18 cellular contexts compared by ENCODE assay signal in the genomic region with DNA sequence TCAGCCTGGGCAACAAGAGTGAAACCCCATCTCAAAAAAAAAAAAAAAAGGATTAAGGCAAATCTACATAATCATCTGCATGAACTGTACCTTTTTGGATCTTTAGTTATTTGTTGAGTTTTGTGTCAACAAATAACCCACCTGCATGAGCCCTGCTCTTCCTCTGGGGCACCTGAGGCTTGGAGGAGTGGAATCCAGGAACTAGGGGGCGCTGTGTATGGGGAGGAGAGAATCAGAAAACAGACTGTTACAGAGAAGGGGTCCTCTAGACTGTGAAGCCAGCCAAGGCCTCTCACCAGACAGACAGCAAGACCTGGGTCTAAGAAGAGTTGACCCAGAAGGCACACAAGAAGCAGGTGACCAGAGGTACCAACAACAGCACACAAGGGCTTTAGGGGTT.
DNase-seq lines count a peak whose midpoint lies in the region; ATAC-seq, FAIRE-seq and TF ChIP-seq lines count a peak whose summit lies in the region.
"Had no signal": no experiment of that assay in that cellular context is flagged by ENCODE, and none has a peak within 500 bp of the region (broad histone marks: within the 10 kb centered on the region; RNA-seq: fewer than 3 reads in every experiment).

No MANE protein-coding gene starts in this region.

- no peak overlapping the region for H3K4me2 ChIP-seq in H1 (ENCODE audit: insufficient read depth in 1 of 2, low read depth in 2 of 2, low read length in 2 of 2)

- no peak overlapping the region for H3K9ac ChIP-seq in H1 (replicated peaks in 1 of 4; ENCODE audit: extremely low read depth in 1 of 4, low read depth in 3 of 4, low read length in 3 of 4)

- no peaks in the 10 kb centered on the region for H3K79me2 ChIP-seq in H1 (ENCODE audit: control insufficient read depth in 1 of 2, insufficient read depth in 2 of 2, low read length in 2 of 2)

- H2AK5ac ChIP-seq in H1 (ENCODE audit: low read depth, low read length) = no peak overlapping the region

- H2BK12ac ChIP-seq in H1 (ENCODE audit: low read depth, low read length) = no peak overlapping the region

- no peak overlapping the region for H4K5ac ChIP-seq in H1 (ENCODE audit: insufficient read length, low read depth, low read length)

- DNase-seq in activated naive CD4-positive, alpha-beta T cell treated with anti-CD3 and anti-CD28 coated beads for 36 hours = peak; percentile 6
- DNase-seq in activated naive CD4-positive, alpha-beta T cell treated with anti-CD3 and anti-CD28 coated beads, Interleukin-2, amount 50 U/mL, for 72 hours (ENCODE audit: low spot score in 2 of 2) = no peak
- DNase-seq in NCI-H69 (lab: John Stamatoyannopoulos, UW) (peak; percentile 11), H1 (ENCODE audit: low read depth in 1 of 2, low spot score in 2 of 2) (peak; percentile 33 to 77), progenitor cell of endocrine pancreas (ENCODE audit: low spot score, unreplicated experiment) (no peak), testis (no peak), A172 (ENCODE audit: low spot score) (no peak), NCI-H1694 (lab: John Stamatoyannopoulos, UW) (no peak)
- DNase-seq: activated CD4-positive, alpha-beta T cell treated with anti-CD3 and anti-CD28 coated beads, Interleukin-2, amount 10 ng/mL, durations not matched to agents 7 days and 5 days; activated naive CD4-positive, alpha-beta T cell treated with Interleukin-2 at 50 U/mL for 16 hours; GF-D8; left cardiac atrium; MV-4-11; occipital lobe; SHP77 treated with DMSO at 0.1 percent for 48 hours; T-helper 9 cell had no signal

- no peak overlapping the region for H2BK120ac ChIP-seq in H1 (replicated peaks; ENCODE audit: low read depth, low read length)

- no peak overlapping the region for H2BK20ac ChIP-seq in H1 (ENCODE audit: low read length)

- CTCF ChIA-PET in activated naive CD4-positive, alpha-beta T cell treated with anti-CD3 and anti-CD28 coated beads for 36 hours (lab: Charles Lee) = interaction anchor here (0.6 to 0.7 kb wide), 2 partner anchors 20 to 1109 kb away, joined by 3 to 4 read pairs; no protein-coding TSS in a partner anchor
- CTCF ChIA-PET in H1 (lab: Charles Lee; ENCODE audit: partially characterized antibody) = interaction anchor here (0.5 to 5.9 kb wide), 26 partner anchors 9 to 861 kb away, joined by 3 to 39 read pairs (median 4); no protein-coding TSS in a partner anchor

- H3K4ac ChIP-seq in H1 (replicated peaks; ENCODE audit: insufficient read length, low read depth, low read length) = no peak overlapping the region

- no peak overlapping the region; the same call in 1 of the 2 replicates for H2BK15ac ChIP-seq in H1 (ENCODE audit: low read length)

- peak; percentile 70 for FAIRE-seq in H1 (lab: Jason Lieb, UNC)
- FAIRE-seq: astrocyte had no signal

- H3K27me3 Mint-ChIP-seq in activated naive CD4-positive, alpha-beta T cell treated with anti-CD3 and anti-CD28 coated beads for 36 hours (ENCODE audit: low read depth) = peaks cover 9% of the 10 kb centered on the region
- H3K27me3 Mint-ChIP-seq in progenitor cell of endocrine pancreas = peaks cover 12% of the 10 kb centered on the region
- H3K27me3 Mint-ChIP-seq: activated CD4-positive, alpha-beta T cell treated with anti-CD3 and anti-CD28 coated beads, Interleukin-2, amount 10 ng/mL, durations not matched to agents 7 days and 5 days; dendritic cell treated with granulocyte-macrophage colony-stimulating factor and Interleukin-4, amounts not matched to agents 40 ng/mL and 50 ng/mL, for 4 days had no signal

- POLR2A ChIA-PET in H1 (lab: Charles Lee; ENCODE audit: partially characterized antibody) = interaction anchor here (0.7 kb wide), 1 partner anchor 38 kb away, joined by 4 read pairs; no protein-coding TSS in a partner anchor

- no peaks in the 10 kb centered on the region for H3K4me1 Mint-ChIP-seq in activated naive CD4-positive, alpha-beta T cell treated with anti-CD3 and anti-CD28 coated beads for 36 hours (ENCODE audit: low read depth)
- peaks cover 11% of the 10 kb centered on the region for H3K4me1 Mint-ChIP-seq in progenitor cell of endocrine pancreas (ENCODE audit: low read depth)
- H3K4me1 Mint-ChIP-seq: activated CD4-positive, alpha-beta T cell treated with anti-CD3 and anti-CD28 coated beads, Interleukin-2, amount 10 ng/mL, durations not matched to agents 7 days and 5 days had no signal

- peak overlapping the region; percentile 90 for H2AFZ ChIP-seq in H1 (ENCODE audit: low read length)

- no peak overlapping the region for H3K18ac ChIP-seq in H1 (ENCODE audit: extremely low read depth, low read length)

- H3K23me2 ChIP-seq in H1 (ENCODE audit: low read depth, low read length) = no peaks in the 10 kb centered on the region

- no peak overlapping the region for H4K91ac ChIP-seq in H1 (replicated peaks; ENCODE audit: insufficient read length, low read length)

- no peaks in the 10 kb centered on the region for H3K79me1 ChIP-seq in H1 (ENCODE audit: low read depth, low read length)

- TF ChIP-seq CTCF in H1 (IDR thresholded peaks at IDR 0.05; ENCODE audit: control extremely low read depth in 1 of 3, insufficient read depth in 1 of 3, low read depth in 1 of 3, low read length in 3 of 3) (peak; percentile 71 to 98 (median 85)), progenitor cell of endocrine pancreas (IDR thresholded peaks at IDR 0.05; ENCODE audit: unreplicated experiment) (peak; percentile 19), testis (IDR thresholded peaks at IDR 0.05) (no peak)

- H3K27me3 ChIP-seq in H1 (replicated peaks in 1 of 4; ENCODE audit: control insufficient read depth in 3 of 4, extremely low read depth in 1 of 4, insufficient read depth in 3 of 4, low read length in 3 of 4) = no peaks in the 10 kb centered on the region
- H3K27me3 ChIP-seq in testis = no peaks in the 10 kb centered on the region

- no peak overlapping the region for H3K56ac ChIP-seq in H1 (replicated peaks; ENCODE audit: insufficient read length, low read depth, low read length)

- H3K4me1 ChIP-seq in H1 (replicated peaks in 1 of 4; ENCODE audit: control insufficient read depth in 3 of 4, insufficient read depth in 4 of 4, low read length in 3 of 4) = no peaks in the 10 kb centered on the region; a peak in 1 of 7 replicates
- no peaks in the 10 kb centered on the region for H3K4me1 ChIP-seq in testis

- H4K20me1 ChIP-seq in H1 (replicated peaks in 1 of 2; ENCODE audit: control insufficient read depth in 1 of 2, insufficient read depth in 2 of 2, low read length in 2 of 2) = no peaks in the 10 kb centered on the region

- peak; percentile 57 to 72 for TF ChIP-seq RAD21 in H1 (IDR thresholded peaks at IDR 0.05 in 1 of 2, conservative IDR thresholded peaks at IDR 0.05 in 1 of 2; ENCODE audit: low read depth in 2 of 2, low read length in 2 of 2)

- H3K9me3 ChIP-seq in H1 (ENCODE audit: insufficient read depth in 2 of 2, low read depth in 1 of 2, low read length in 1 of 2) (no peaks in the 10 kb centered on the region), testis (no peaks in the 10 kb centered on the region)

- H3K9me3 Mint-ChIP-seq in activated naive CD4-positive, alpha-beta T cell treated with anti-CD3 and anti-CD28 coated beads for 36 hours = no peaks in the 10 kb centered on the region
- peaks cover 0 to 9% of the 10 kb centered on the region in 2 donors for H3K9me3 Mint-ChIP-seq in activated naive CD4-positive, alpha-beta T cell treated with anti-CD3 and anti-CD28 coated beads, Interleukin-2, amount 50 U/mL, for 72 hours
- H3K9me3 Mint-ChIP-seq in progenitor cell of endocrine pancreas (ENCODE audit: low read depth) = no peaks in the 10 kb centered on the region
- H3K9me3 Mint-ChIP-seq: activated CD4-positive, alpha-beta T cell treated with anti-CD3 and anti-CD28 coated beads, Interleukin-2, amount 10 ng/mL, durations not matched to agents 7 days and 5 days; dendritic cell treated with granulocyte-macrophage colony-stimulating factor and Interleukin-4, amounts not matched to agents 40 ng/mL and 50 ng/mL, for 4 days had no signal

- no peak overlapping the region for H2BK5ac ChIP-seq in H1 (ENCODE audit: low read depth, low read length)

- H3K36me3 ChIP-seq in H1 (ENCODE audit: control insufficient read depth in 2 of 4, insufficient read depth in 4 of 4, low read length in 3 of 4) (no peaks in the 10 kb centered on the region), testis (ENCODE audit: low read depth, missing control alignments) (no peaks in the 10 kb centered on the region)

- H4K8ac ChIP-seq in H1 (ENCODE audit: extremely low read depth, insufficient read depth, low read length) = no peak overlapping the region

- TF ChIP-seq POLR2A in H1 (IDR thresholded peaks at IDR 0.05; ENCODE audit: control extremely low read depth in 1 of 2, low read depth in 2 of 2, low read length in 2 of 2) = no peak
- no peak for TF ChIP-seq POLR2A in testis (IDR thresholded peaks at IDR 0.05)

- 20% methylated on average over 1 of the region's 1 CpG; no CpG with 5 or more reads in 1 of the 2 experiments for WGBS in H1 (ENCODE audit: extremely low coverage in 1 of 2, insufficient coverage in 1 of 2, insufficient read length in 1 of 2, insufficient replicate concordance in 2 of 2, low coverage in 1 of 2, low lambda C conversion rate in 2 of 2, missing lambda C conversion rate in 1 of 2), 2 experiments
- WGBS in testis, 2 donors = 62 to 74% methylated on average over 1 of the region's 1 CpG

- no peaks in the 10 kb centered on the region for H3K36me3 Mint-ChIP-seq in activated naive CD4-positive, alpha-beta T cell treated with anti-CD3 and anti-CD28 coated beads for 36 hours (ENCODE audit: low read depth)
- no peaks in the 10 kb centered on the region for H3K36me3 Mint-ChIP-seq in activated naive CD4-positive, alpha-beta T cell treated with anti-CD3 and anti-CD28 coated beads, Interleukin-2, amount 50 U/mL, for 72 hours
- no peaks in the 10 kb centered on the region for H3K36me3 Mint-ChIP-seq in progenitor cell of endocrine pancreas (ENCODE audit: insufficient read depth)

- H3K4me3 ChIP-seq in H1 (ENCODE audit: extremely low read depth in 1 of 4, insufficient read depth in 2 of 4, low read depth in 3 of 4, low read length in 4 of 4) = no peak overlapping the region
- H3K4me3 ChIP-seq in testis = no peak overlapping the region

- no peak for TF ChIP-seq EP300 in H1 (IDR thresholded peaks at IDR 0.05; ENCODE audit: borderline replicate concordance in 1 of 2, low read depth in 2 of 2, low read length in 2 of 2)

- H3K14ac ChIP-seq in H1 (ENCODE audit: insufficient read length) = no peak overlapping the region

- intact Hi-C loops in activated naive CD4-positive, alpha-beta T cell treated with anti-CD3 and anti-CD28 coated beads for 36 hours (cut with micrococcal nuclease) = no loop called here
- intact Hi-C loops in testis (cut with DNase I; ENCODE audit: low total_unique reads) = no loop called here

- H3K23ac ChIP-seq in H1 (ENCODE audit: insufficient read length) = no peak overlapping the region

- H3K27ac ChIP-seq in H1 (ENCODE audit: low read depth, low read length) (no peak overlapping the region), testis (no peak overlapping the region)

- no peak overlapping the region for H3K27ac Mint-ChIP-seq in activated naive CD4-positive, alpha-beta T cell treated with anti-CD3 and anti-CD28 coated beads for 36 hours
- H3K27ac Mint-ChIP-seq in activated naive CD4-positive, alpha-beta T cell treated with anti-CD3 and anti-CD28 coated beads, Interleukin-2, amount 50 U/mL, for 72 hours = no peak overlapping the region
- no peak overlapping the region for H3K27ac Mint-ChIP-seq in progenitor cell of endocrine pancreas
- H3K27ac Mint-ChIP-seq: activated CD4-positive, alpha-beta T cell treated with anti-CD3 and anti-CD28 coated beads, Interleukin-2, amount 10 ng/mL, durations not matched to agents 7 days and 5 days; dendritic cell treated with granulocyte-macrophage colony-stimulating factor and Interleukin-4, amounts not matched to agents 40 ng/mL and 50 ng/mL, for 4 days had no signal

- no peak overlapping the region for H3K4me3 Mint-ChIP-seq in activated naive CD4-positive, alpha-beta T cell treated with anti-CD3 and anti-CD28 coated beads for 36 hours
- H3K4me3 Mint-ChIP-seq in progenitor cell of endocrine pancreas (ENCODE audit: low read depth) = no peak overlapping the region
- H3K4me3 Mint-ChIP-seq: activated CD4-positive, alpha-beta T cell treated with anti-CD3 and anti-CD28 coated beads, Interleukin-2, amount 10 ng/mL, durations not matched to agents 7 days and 5 days; dendritic cell treated with granulocyte-macrophage colony-stimulating factor and Interleukin-4, amounts not matched to agents 40 ng/mL and 50 ng/mL, for 4 days had no signal

- ATAC-seq in activated naive CD4-positive, alpha-beta T cell treated with anti-CD3 and anti-CD28 coated beads, Interleukin-2, amount 50 U/mL, for 72 hours = no peak
- ATAC-seq: left cardiac atrium had no signal

Comparison
In these comparisons a context has a peak if more than half of its experiments do, and no peak if none do; other contexts are left out.
1. DNase-seq: peak in activated naive CD4-positive, alpha-beta T cell treated with anti-CD3 and anti-CD28 coated beads for 36 hours (single experiment), NCI-H69 (single experiment) and H1 (2 of 2); none in activated naive CD4-positive, alpha-beta T cell treated with anti-CD3 and anti-CD28 coated beads, Interleukin-2, amount 50 U/mL, for 72 hours (0 of 2), progenitor cell of endocrine pancreas (single experiment), testis (single experiment), A172 (single experiment) and NCI-H1694 (single experiment).
2. CTCF ChIP-seq: peak in H1 (3 of 3) and progenitor cell of endocrine pancreas (single experiment); none in testis (0 of 3).